ENCODE assay signal across 19 cellular contexts in the genomic region with DNA sequence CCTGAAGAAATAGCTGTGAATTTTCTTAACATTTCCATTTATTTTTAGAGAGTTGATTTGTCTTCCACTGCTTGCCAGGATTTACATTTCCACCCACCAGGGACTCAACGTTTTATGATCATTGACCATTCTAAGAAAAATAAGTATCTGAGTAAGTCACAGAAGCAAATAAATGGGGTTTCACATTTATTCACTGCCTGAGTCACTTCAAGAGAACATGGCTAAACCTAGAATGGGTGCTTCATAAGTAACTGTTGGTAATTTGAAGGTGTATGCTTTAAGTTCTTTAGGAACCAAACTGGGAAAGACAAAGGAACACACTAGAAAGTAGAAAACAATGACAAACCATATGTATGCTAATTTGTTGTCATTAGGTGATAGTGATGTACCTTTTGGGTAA. TPM values are rescaled to one million over a fixed set of nuclear protein-coding genes. Genes with fewer than 3 reads are reported as not detected.
DNase-seq lines count a peak whose midpoint lies in the region; ATAC-seq and TF ChIP-seq lines count a peak whose summit lies in the region.
"Had no signal": no experiment of that assay in that cellular context is flagged by ENCODE, and none has a peak within 500 bp of the region (broad histone marks: within the 10 kb centered on the region; RNA-seq: fewer than 3 reads in every experiment).

No MANE protein-coding gene starts in this region.

- no peak for TF ChIP-seq EP300 in tibial nerve (IDR thresholded peaks at IDR 0.05)

- H3K9me3 ChIP-seq in OCI-LY3 (ENCODE audit: insufficient read depth, low read length) (no peaks in the 10 kb centered on the region), endocrine pancreas (ENCODE audit: control insufficient read depth, low read length) (no peaks in the 10 kb centered on the region), tibial nerve (no peaks in the 10 kb centered on the region)

- peak; percentile 66 for ATAC-seq in GM18868 (IDR thresholded peaks at IDR 0.05; ENCODE audit: unreplicated experiment)

- H3K4me2 ChIP-seq in OCI-LY3 (ENCODE audit: low read length): peak overlapping the region; percentile 13; the same call in 1 of the 2 replicates

- H3K4me1 ChIP-seq in OCI-LY3 (ENCODE audit: low read length) (peaks cover 8% of the 10 kb centered on the region), endocrine pancreas (ENCODE audit: control insufficient read depth, insufficient read depth, low read length) (no peaks in the 10 kb centered on the region), tibial nerve (no peaks in the 10 kb centered on the region)

- H3K27ac ChIP-seq in OCI-LY3 (ENCODE audit: low read length): no peak overlapping the region
- H3K27ac ChIP-seq in tibial nerve: no peak overlapping the region

- no peaks in the 10 kb centered on the region for H3K79me2 ChIP-seq in OCI-LY3 (ENCODE audit: low read length)

- H3K9ac ChIP-seq in OCI-LY3 (ENCODE audit: low read length) (no peak overlapping the region), endocrine pancreas (ENCODE audit: control insufficient read depth, insufficient read depth, low read length) (no peak overlapping the region)

- no peaks in the 10 kb centered on the region for H3K27me3 ChIP-seq in OCI-LY3 (ENCODE audit: low read depth, low read length)
- no peaks in the 10 kb centered on the region for H3K27me3 ChIP-seq in endocrine pancreas (ENCODE audit: control insufficient read depth, insufficient read depth, low read length)
- H3K27me3 ChIP-seq in tibial nerve: no peaks in the 10 kb centered on the region

- H3K4me3 ChIP-seq in OCI-LY3 (ENCODE audit: low read length) (no peak overlapping the region), endocrine pancreas (ENCODE audit: control insufficient read depth, insufficient read depth, low read length) (peak overlapping the region; percentile 64), tibial nerve (no peak overlapping the region)

- WGBS in tibial nerve, 2 donors: 6 to 26% methylated on average over 1 of the region's 1 CpG

- H2AFZ ChIP-seq in OCI-LY3 (ENCODE audit: low read depth, low read length): no peak overlapping the region

- no peak for TF ChIP-seq POLR2A in tibial nerve (IDR thresholded peaks at IDR 0.05)

- no peaks in the 10 kb centered on the region for H4K20me1 ChIP-seq in OCI-LY3 (ENCODE audit: insufficient read depth, low read length)

- DNase-seq in NCI-H2227 treated with DMSO at 0.1 percent for 48 hours (lab: John Stamatoyannopoulos, UW) (no peak), tibial nerve (ENCODE audit: low spot score in 2 of 2) (no peak), GF-D8 (lab: John Stamatoyannopoulos, UW) (no peak)
- DNase-seq: 8988T; C1 segment of cervical spinal cord; Calu3; CD4-positive, alpha-beta memory T cell; COR-L47; DMS53; DMS79 treated with DMSO at 0.1 percent for 48 hours; GOT3; H7; HCEC 1CT had no signal

- TF ChIP-seq CTCF in OCI-LY3 (IDR thresholded peaks at IDR 0.05; ENCODE audit: low read depth, low read length): no peak
- TF ChIP-seq CTCF in tibial nerve (IDR thresholded peaks at IDR 0.05): no peak

- H3K36me3 ChIP-seq in OCI-LY3 (replicated peaks; ENCODE audit: low read depth, low read length): no peaks in the 10 kb centered on the region
- H3K36me3 ChIP-seq in endocrine pancreas (ENCODE audit: control insufficient read depth, insufficient read depth, low read length): no peaks in the 10 kb centered on the region
- no peaks in the 10 kb centered on the region for H3K36me3 ChIP-seq in tibial nerve

RNA-seq across cellular contexts. Expression of gene GRIA3, which starts 43.2 kb away (rescaled TPM):
- 1 to 10 TPM in 2 of 4 donors, under 1 TPM in 2; 0.60 to 2.3 (median 1.0) TPM for total RNA-seq in tibial nerve
- total RNA-seq: A673; Calu3; CD4-positive, alpha-beta memory T cell; Daoy; G401 had no signal
